In genomic region chr7:6226194-6226799, GRCh38 we compare ENCODE assay signal across 9 cellular contexts. TPM values are rescaled to one million over a fixed set of nuclear protein-coding genes. Genes with fewer than 3 reads are reported as not detected.
A peak's percentile ranks its signal among the peaks of the same experiment; 100 is the strongest.
DNase-seq lines count a peak whose midpoint lies in the region; ATAC-seq and TF ChIP-seq lines count a peak whose summit lies in the region.
"Had no signal": no experiment of that assay in that cellular context is flagged by ENCODE, and none has a peak within 500 bp of the region (broad histone marks: within the 10 kb centered on the region; RNA-seq: fewer than 3 reads in every experiment).

No MANE protein-coding gene starts in this region.

- H3K9me3 ChIP-seq in BLaER1 treated with 17β-estradiol and CSF1 and Interleukin-3, amounts not matched to agents 10 nM and 100 nM (replicated peaks in 1 of 11): peaks cover 0 to 25% (median 19%) of the 10 kb centered on the region in 11 experiments; a peak in 20 of 22 replicates
- H3K9me3 ChIP-seq in RWPE2 (ENCODE audit: severe bottlenecking): no peaks in the 10 kb centered on the region

- H3K27ac ChIP-seq in BLaER1 treated with 17β-estradiol and CSF1 and Interleukin-3, amounts not matched to agents 10 nM and 100 nM: no peak overlapping the region
- H3K27ac ChIP-seq in RWPE2 (ENCODE audit: poor library complexity, severe bottlenecking): peak overlapping the region; percentile 27
- no peak overlapping the region for H3K27ac ChIP-seq in foreskin keratinocyte

- TF ChIP-seq CTCF in RWPE2 (IDR thresholded peaks at IDR 0.05; ENCODE audit: poor library complexity, severe bottlenecking) (no peak), foreskin keratinocyte (conservative IDR thresholded peaks at IDR 0.05) (no peak)

- peaks cover 34 to 72% (median 52%) of the 10 kb centered on the region in 10 experiments for H3K4me1 ChIP-seq in BLaER1 treated with 17β-estradiol and CSF1 and Interleukin-3, amounts not matched to agents 10 nM and 100 nM
- H3K4me1 ChIP-seq in RWPE2 (ENCODE audit: insufficient read depth, poor library complexity, severe bottlenecking) (no peaks in the 10 kb centered on the region), foreskin keratinocyte (peaks cover 18% of the 10 kb centered on the region)

- H3K9ac ChIP-seq in BLaER1 treated with 17β-estradiol and CSF1 and Interleukin-3, amounts not matched to agents 10 nM and 100 nM: no peak overlapping the region

- peaks cover 0 to 34% (median 24%) of the 10 kb centered on the region in 11 experiments; a peak in 11 of 22 replicates for H4K20me1 ChIP-seq in BLaER1 treated with 17β-estradiol and CSF1 and Interleukin-3, amounts not matched to agents 10 nM and 100 nM

- H3K36me3 ChIP-seq in BLaER1 treated with 17β-estradiol and CSF1 and Interleukin-3, amounts not matched to agents 10 nM and 100 nM: peaks cover 0 to 3% (median 0%) of the 10 kb centered on the region in 11 experiments; a peak in 2 of 22 replicates
- H3K36me3 ChIP-seq in RWPE2 (ENCODE audit: low read depth): no peaks in the 10 kb centered on the region

- ATAC-seq in RWPE2 (ENCODE audit: low read depth): peak; percentile 73
- ATAC-seq in foreskin keratinocyte: peak; percentile 68
- peak; percentile 62 for ATAC-seq in sciatic nerve
- ATAC-seq in GM19351 (IDR thresholded peaks at IDR 0.05; ENCODE audit: unreplicated experiment): no peak
- ATAC-seq in HG03095 (IDR thresholded peaks at IDR 0.05; ENCODE audit: unreplicated experiment): no peak

- DNase-seq in RWPE2 (ENCODE audit: low spot score) (no peak), foreskin keratinocyte (peak; percentile 21 to 64), sciatic nerve (ENCODE audit: low spot score) (no peak), SIG-M5 (lab: John Stamatoyannopoulos, UW) (no peak)
- no peak for DNase-seq in activated T-cell treated with anti-CD3 and anti-CD28 coated beads, Interleukin-2, amount 50 U/mL, for 48 hours
- DNase-seq: KG1 had no signal

- no peaks in the 10 kb centered on the region for H3K27me3 ChIP-seq in BLaER1 treated with 17β-estradiol and CSF1 and Interleukin-3, amounts not matched to agents 10 nM and 100 nM
- no peaks in the 10 kb centered on the region for H3K27me3 ChIP-seq in RWPE2 (ENCODE audit: insufficient read depth, poor library complexity, severe bottlenecking)
- H3K27me3 ChIP-seq in foreskin keratinocyte: no peaks in the 10 kb centered on the region

- intact Hi-C loops in sciatic nerve (cut with DNase I): no loop called here

- no peak overlapping the region for H3K4me3 ChIP-seq in BLaER1 treated with 17β-estradiol and CSF1 and Interleukin-3, amounts not matched to agents 10 nM and 100 nM
- no peak overlapping the region for H3K4me3 ChIP-seq in RWPE2 (ENCODE audit: severe bottlenecking)

- H3K4me2 ChIP-seq in BLaER1 treated with 17β-estradiol and CSF1 and Interleukin-3, amounts not matched to agents 10 nM and 100 nM: peak overlapping the region in 6 of 11 experiments; percentile 1 to 44 (median 24); a peak in 7 of 22 replicates

RNA-seq across cellular contexts. Expression of gene CYTH3, which starts 46.1 kb away (rescaled TPM):
- total RNA-seq in foreskin keratinocyte: 35.7 and 38.0 TPM in 2 replicates
- 16.2 and 19.7 TPM in 2 replicates for polyA plus RNA-seq in foreskin keratinocyte
- 56.9 TPM for total RNA-seq in sciatic nerve

Comparison
In these comparisons a context has a peak if more than half of its experiments do, and no peak if none do; other contexts are left out.
1. ATAC-seq: peak in RWPE2 (single experiment), foreskin keratinocyte (single experiment) and sciatic nerve (single experiment); none in GM19351 (single experiment) and HG03095 (single experiment).
2. DNase-seq: peak in foreskin keratinocyte (2 of 2); none in RWPE2 (single experiment), sciatic nerve (single experiment), SIG-M5 (single experiment) and activated T-cell treated with anti-CD3 and anti-CD28 coated beads, Interleukin-2, amount 50 U/mL, for 48 hours (0 of 2).